In genomic region chr12:110280784-110281548, GRCh38 we compare ENCODE assay signal across 8 cellular contexts. TPM values are rescaled to one million over a fixed set of nuclear protein-coding genes. Genes with fewer than 3 reads are reported as not detected.
A peak's percentile ranks its signal among the peaks of the same experiment; 100 is the strongest.
DNase-seq lines count a peak whose midpoint lies in the region; ATAC-seq, FAIRE-seq and TF ChIP-seq lines count a peak whose summit lies in the region.

Gene ATP2A2, plus strand, starts transcription at chr12:110281247. Its CDS starts 543 bp downstream, at chr12:110281790.

- H3K27me3 Mint-ChIP-seq in WTC11 (ENCODE audit: low read depth) = peaks cover 13% of the 10 kb centered on the region
- H3K27me3 Mint-ChIP-seq in immature natural killer cell (ENCODE audit: low read depth in 3 of 3) = peaks cover 10 to 13% (median 12%) of the 10 kb centered on the region in 3 donors

- TF ChIP-seq CTCF in WTC11 (IDR thresholded peaks at IDR 0.05) (no peak), bronchial epithelial cell (IDR thresholded peaks at IDR 0.05; ENCODE audit: insufficient read depth, low read length, severe bottlenecking) (no peak)

- H3K4me3 Mint-ChIP-seq in WTC11 = peak within 1 kb of the TSS; percentile 89
- H3K4me3 Mint-ChIP-seq in immature natural killer cell = peak within 1 kb of the TSS; percentile 92 to 94 (median 93)

- H3K36me3 Mint-ChIP-seq in WTC11 (peaks cover 33% of the 10 kb centered on the region), immature natural killer cell (peaks cover 5 to 13% (median 12%) of the 10 kb centered on the region in 3 donors)

- peak within 1 kb of the TSS; percentile 73 for H3K27ac Mint-ChIP-seq in WTC11
- peak within 1 kb of the TSS; percentile 91 to 95 (median 93) for H3K27ac Mint-ChIP-seq in immature natural killer cell

- H3K9me3 Mint-ChIP-seq in WTC11 (no peaks in the 10 kb centered on the region), immature natural killer cell (no peaks in the 10 kb centered on the region)

- H3K4me3 ChIP-seq in bronchial epithelial cell (ENCODE audit: low read depth, low read length) = peak within 1 kb of the TSS; percentile 97

- peak; percentile 80 for ATAC-seq in GM18909 (IDR thresholded peaks at IDR 0.05; ENCODE audit: poor library complexity, unreplicated experiment)
- ATAC-seq in HG03139 (IDR thresholded peaks at IDR 0.05; ENCODE audit: unreplicated experiment) = peak; percentile 69
- ATAC-seq in WTC11 = peak; percentile 80

- POLR2A ChIA-PET in WTC11 (lab: Charles Lee) = interaction anchor here (0.6 to 1.0 kb wide), 2 partner anchors 49 to 319 kb away, joined by 3 to 4 read pairs; no protein-coding TSS in a partner anchor

- DNase-seq in AG08395 (ENCODE audit: low spot score) = peak; percentile 96
- peak; percentile 90 for DNase-seq in NCI-H2227 treated with DMSO at 0.1 percent for 48 hours (lab: John Stamatoyannopoulos, UW)
- peak; percentile 80 for DNase-seq in WTC11 (ENCODE audit: low spot score)
- DNase-seq in bronchial epithelial cell (ENCODE audit: low read depth) = peak; percentile 62
- DNase-seq in immature natural killer cell = peak; percentile 90 to 93 (median 93)
- DNase-seq in smooth muscle cell of the brain vasculature (ENCODE audit: low read depth, low spot score) = peak; percentile 65

- no peaks in the 10 kb centered on the region for H3K27me3 ChIP-seq in bronchial epithelial cell (ENCODE audit: control insufficient read depth, insufficient read depth, low read length)

- H3K4me1 Mint-ChIP-seq in WTC11 = peaks cover 51% of the 10 kb centered on the region
- H3K4me1 Mint-ChIP-seq in immature natural killer cell = peaks cover 45 to 47% of the 10 kb centered on the region in 2 donors

- no peak for FAIRE-seq in bronchial epithelial cell (lab: Jason Lieb, UNC)

- CTCF ChIA-PET in WTC11 (lab: Charles Lee) = interaction anchor here (0.6 to 2.9 kb wide), 9 partner anchors 11 to 325 kb away, joined by 3 to 17 read pairs (median 4); partner anchors contain the start of genes ARPC3, FAM216A and IFT81

- H3K36me3 ChIP-seq in bronchial epithelial cell (ENCODE audit: control insufficient read depth, insufficient read depth, low read length) = peaks cover 4% of the 10 kb centered on the region

TF ChIP-seq in WTC11, 78 proteins besides CTCF, POLR2A, EP300 and RAD21 (continues in another document):
- TF ChIP-seq USF1 (CRISPR knock-in tag; IDR thresholded peaks at IDR 0.05) = 0 out of 2 replicates have a peak, but pooled peaks have one; percentile 6
- TF ChIP-seq ZNF219 (CRISPR knock-in tag; IDR thresholded peaks at IDR 0.05; ENCODE audit: borderline replicate concordance) = no peak
- TF ChIP-seq ESRRA (CRISPR knock-in tag; IDR thresholded peaks at IDR 0.05; ENCODE audit: borderline replicate concordance) = 0 out of 2 replicates have a peak, but pooled peaks have one; percentile 21
- no peak for TF ChIP-seq ELF4 (CRISPR knock-in tag; IDR thresholded peaks at IDR 0.05; ENCODE audit: low read depth)
- TF ChIP-seq, protein P1, sequence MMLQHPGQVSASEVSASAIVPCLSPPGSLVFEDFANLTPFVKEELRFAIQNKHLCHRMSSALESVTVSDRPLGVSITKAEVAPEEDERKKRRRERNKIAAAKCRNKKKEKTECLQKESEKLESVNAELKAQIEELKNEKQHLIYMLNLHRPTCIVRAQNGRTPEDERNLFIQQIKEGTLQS (CRISPR knock-in tag; conservative IDR thresholded peaks at IDR 0.05) = no peak
- TF ChIP-seq, protein P2, sequence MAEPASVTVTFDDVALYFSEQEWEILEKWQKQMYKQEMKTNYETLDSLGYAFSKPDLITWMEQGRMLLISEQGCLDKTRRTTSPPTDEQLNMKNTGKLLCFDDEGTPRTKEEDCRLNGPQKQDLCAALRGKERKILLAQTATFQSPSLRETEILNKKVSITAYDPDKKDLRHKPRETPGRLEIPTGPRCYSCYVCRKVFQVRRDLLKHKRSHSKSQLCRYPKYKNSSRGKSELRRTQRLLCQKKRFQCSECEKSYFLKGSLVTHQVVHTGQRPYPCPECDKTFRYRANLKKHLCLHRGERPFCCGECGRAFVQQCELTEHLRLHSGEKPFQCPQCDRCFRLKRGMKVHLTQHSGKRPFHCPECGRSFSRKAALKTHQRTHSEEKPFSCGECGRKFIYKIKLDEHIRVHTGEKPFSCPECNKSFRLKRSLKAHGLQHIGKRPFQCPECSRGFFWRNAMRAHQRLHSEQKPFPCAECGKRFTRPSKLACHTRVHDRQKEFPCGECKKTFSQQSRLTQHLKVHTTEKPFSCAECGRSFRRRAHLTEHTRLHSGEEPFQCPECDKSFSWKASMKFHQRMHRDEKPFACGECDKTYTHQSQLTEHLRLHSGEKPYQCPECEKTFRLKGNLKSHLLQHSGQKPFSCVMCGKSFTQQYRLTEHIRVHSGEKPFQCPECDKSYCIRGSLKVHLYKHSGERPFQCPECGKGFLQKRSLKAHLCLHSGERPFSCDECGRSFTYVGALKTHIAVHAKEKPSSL (CRISPR knock-in tag; conservative IDR thresholded peaks at IDR 0.05) = no peak
- TF ChIP-seq, protein P3, sequence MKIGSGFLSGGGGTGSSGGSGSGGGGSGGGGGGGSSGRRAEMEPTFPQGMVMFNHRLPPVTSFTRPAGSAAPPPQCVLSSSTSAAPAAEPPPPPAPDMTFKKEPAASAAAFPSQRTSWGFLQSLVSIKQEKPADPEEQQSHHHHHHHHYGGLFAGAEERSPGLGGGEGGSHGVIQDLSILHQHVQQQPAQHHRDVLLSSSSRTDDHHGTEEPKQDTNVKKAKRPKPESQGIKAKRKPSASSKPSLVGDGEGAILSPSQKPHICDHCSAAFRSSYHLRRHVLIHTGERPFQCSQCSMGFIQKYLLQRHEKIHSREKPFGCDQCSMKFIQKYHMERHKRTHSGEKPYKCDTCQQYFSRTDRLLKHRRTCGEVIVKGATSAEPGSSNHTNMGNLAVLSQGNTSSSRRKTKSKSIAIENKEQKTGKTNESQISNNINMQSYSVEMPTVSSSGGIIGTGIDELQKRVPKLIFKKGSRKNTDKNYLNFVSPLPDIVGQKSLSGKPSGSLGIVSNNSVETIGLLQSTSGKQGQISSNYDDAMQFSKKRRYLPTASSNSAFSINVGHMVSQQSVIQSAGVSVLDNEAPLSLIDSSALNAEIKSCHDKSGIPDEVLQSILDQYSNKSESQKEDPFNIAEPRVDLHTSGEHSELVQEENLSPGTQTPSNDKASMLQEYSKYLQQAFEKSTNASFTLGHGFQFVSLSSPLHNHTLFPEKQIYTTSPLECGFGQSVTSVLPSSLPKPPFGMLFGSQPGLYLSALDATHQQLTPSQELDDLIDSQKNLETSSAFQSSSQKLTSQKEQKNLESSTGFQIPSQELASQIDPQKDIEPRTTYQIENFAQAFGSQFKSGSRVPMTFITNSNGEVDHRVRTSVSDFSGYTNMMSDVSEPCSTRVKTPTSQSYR (CRISPR knock-in tag; IDR thresholded peaks at IDR 0.05) = peak; percentile 59; the same call in 1 of the 2 replicates
- TF ChIP-seq, protein P4, sequence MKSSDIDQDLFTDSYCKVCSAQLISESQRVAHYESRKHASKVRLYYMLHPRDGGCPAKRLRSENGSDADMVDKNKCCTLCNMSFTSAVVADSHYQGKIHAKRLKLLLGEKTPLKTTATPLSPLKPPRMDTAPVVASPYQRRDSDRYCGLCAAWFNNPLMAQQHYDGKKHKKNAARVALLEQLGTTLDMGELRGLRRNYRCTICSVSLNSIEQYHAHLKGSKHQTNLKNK (CRISPR knock-in tag; IDR thresholded peaks at IDR 0.05) = no peak
- 0 out of 2 replicates have a peak, but pooled peaks have one; percentile 21 for TF ChIP-seq FOXP1 (CRISPR knock-in tag; IDR thresholded peaks at IDR 0.05; ENCODE audit: borderline replicate concordance)
- TF ChIP-seq ZNF317 (CRISPR knock-in tag; IDR thresholded peaks at IDR 0.05; ENCODE audit: borderline replicate concordance, low read depth) = no peak
- TF ChIP-seq, protein P5, sequence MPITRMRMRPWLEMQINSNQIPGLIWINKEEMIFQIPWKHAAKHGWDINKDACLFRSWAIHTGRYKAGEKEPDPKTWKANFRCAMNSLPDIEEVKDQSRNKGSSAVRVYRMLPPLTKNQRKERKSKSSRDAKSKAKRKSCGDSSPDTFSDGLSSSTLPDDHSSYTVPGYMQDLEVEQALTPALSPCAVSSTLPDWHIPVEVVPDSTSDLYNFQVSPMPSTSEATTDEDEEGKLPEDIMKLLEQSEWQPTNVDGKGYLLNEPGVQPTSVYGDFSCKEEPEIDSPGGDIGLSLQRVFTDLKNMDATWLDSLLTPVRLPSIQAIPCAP (CRISPR knock-in tag; IDR thresholded peaks at IDR 0.05) = no peak
- TF ChIP-seq, protein P6, sequence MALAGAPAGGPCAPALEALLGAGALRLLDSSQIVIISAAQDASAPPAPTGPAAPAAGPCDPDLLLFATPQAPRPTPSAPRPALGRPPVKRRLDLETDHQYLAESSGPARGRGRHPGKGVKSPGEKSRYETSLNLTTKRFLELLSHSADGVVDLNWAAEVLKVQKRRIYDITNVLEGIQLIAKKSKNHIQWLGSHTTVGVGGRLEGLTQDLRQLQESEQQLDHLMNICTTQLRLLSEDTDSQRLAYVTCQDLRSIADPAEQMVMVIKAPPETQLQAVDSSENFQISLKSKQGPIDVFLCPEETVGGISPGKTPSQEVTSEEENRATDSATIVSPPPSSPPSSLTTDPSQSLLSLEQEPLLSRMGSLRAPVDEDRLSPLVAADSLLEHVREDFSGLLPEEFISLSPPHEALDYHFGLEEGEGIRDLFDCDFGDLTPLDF (CRISPR knock-in tag; IDR thresholded peaks at IDR 0.05) = 0 out of 2 replicates have a peak, but pooled peaks have one; percentile 64
- TF ChIP-seq SMAD3 (CRISPR knock-in tag; IDR thresholded peaks at IDR 0.05; ENCODE audit: borderline replicate concordance) = no peak
- TF ChIP-seq ZNF416 (CRISPR knock-in tag; IDR thresholded peaks at IDR 0.05) = peak; percentile 82; the same call in 1 of the 2 replicates
- TF ChIP-seq, protein P7, sequence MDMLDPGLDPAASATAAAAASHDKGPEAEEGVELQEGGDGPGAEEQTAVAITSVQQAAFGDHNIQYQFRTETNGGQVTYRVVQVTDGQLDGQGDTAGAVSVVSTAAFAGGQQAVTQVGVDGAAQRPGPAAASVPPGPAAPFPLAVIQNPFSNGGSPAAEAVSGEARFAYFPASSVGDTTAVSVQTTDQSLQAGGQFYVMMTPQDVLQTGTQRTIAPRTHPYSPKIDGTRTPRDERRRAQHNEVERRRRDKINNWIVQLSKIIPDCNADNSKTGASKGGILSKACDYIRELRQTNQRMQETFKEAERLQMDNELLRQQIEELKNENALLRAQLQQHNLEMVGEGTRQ (CRISPR knock-in tag; IDR thresholded peaks at IDR 0.05) = 0 out of 2 replicates have a peak, but pooled peaks have one; percentile 4
- TF ChIP-seq SP1 (CRISPR knock-in tag; conservative IDR thresholded peaks at IDR 0.05) = peak; percentile 64

RNA-seq across cellular contexts. Expression of gene ATP2A2, which starts in this region (rescaled TPM):
- total RNA-seq in WTC11 (2021) (216 to 239 TPM (median 216 TPM) in 3 replicates), bronchial epithelial cell (125 and 173 TPM in 2 replicates)
- polyA plus RNA-seq in immature natural killer cell = 1 to 10 TPM; 2.0 to 8.0 (median 2.5) TPM

Comparison
In these comparisons a context has a peak if more than half of its experiments do, and no peak if none do; other contexts are left out.
1. Peak in every context shown above with its lines: DNase-seq, ATAC-seq and H3K4me3 ChIP-seq.